In the genomic region with DNA sequence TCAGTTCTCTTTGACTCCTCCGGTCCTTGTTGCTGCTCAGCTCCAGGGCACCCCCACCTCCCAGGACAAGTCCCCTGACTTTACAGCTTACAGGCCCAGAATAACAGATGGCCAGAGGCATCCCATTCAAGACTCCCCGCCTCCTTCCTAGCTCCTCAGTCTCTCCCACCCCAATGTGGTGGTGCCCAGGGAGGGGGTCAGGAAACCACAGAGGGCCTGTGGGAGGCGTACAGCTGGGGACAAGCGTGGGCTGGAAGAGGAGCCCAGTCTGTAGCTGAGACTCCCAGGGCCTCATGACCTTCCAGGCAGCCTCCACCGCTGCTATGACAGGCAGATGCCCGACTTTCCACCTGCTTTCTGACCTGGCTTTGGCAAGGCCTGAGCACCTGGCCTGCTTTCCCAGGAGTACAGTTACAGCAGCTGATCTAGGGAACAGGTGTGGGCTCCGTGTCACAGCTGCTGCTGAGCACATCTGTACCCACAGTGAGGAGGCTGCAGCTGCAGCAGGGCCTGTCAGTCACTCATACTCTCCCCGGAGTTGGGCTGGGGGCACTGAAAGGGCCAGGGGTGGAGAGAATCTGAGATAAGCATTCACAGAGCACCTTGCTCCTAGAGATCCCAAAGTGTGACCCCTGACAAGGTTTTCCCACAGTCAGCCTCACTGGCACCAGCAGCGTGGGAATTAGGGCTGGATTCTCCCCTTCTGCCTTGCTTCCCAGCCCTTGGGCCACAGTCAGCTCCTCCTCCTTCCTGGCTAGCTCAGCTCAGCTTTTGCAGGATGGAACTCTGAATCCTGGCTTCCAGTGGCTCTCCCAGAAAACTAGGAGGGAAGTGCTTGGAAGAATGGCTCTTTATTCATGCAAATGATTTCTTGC, we compare ENCODE assay signal across 11 cellular contexts. TPM values are rescaled to one million over a fixed set of nuclear protein-coding genes. Genes with fewer than 3 reads are reported as not detected.
A peak's percentile ranks its signal among the peaks of the same experiment; 100 is the strongest.
DNase-seq lines count a peak whose midpoint lies in the region; ATAC-seq and TF ChIP-seq lines count a peak whose summit lies in the region.
"Had no signal": no experiment of that assay in that cellular context is flagged by ENCODE, and none has a peak within 500 bp of the region (broad histone marks: within the 10 kb centered on the region; RNA-seq: fewer than 3 reads in every experiment).

No MANE protein-coding gene starts in this region.

- H3K4me1 Mint-ChIP-seq in brain (peaks cover 63% of the 10 kb centered on the region), mesothelial cell of epicardium (peaks cover 24% of the 10 kb centered on the region)
- H3K4me1 Mint-ChIP-seq in naive thymus-derived CD8-positive, alpha-beta T cell, result peaks cover 0 to 7% (median 3%) of the 10 kb centered on the region in 4 donors

- peak overlapping the region in 4 of 5 experiments; percentile 26 to 91 (median 81) for H3K27ac Mint-ChIP-seq in brain
- peak overlapping the region; percentile 31 for H3K27ac Mint-ChIP-seq in mesothelial cell of epicardium
- H3K27ac Mint-ChIP-seq in naive thymus-derived CD8-positive, alpha-beta T cell, result no peak overlapping the region
- H3K27ac Mint-ChIP-seq: B cell had no signal

- DNase-seq in COLO668 (lab: John Stamatoyannopoulos, UW; ENCODE audit: unreplicated experiment) (peak; percentile 96), NCI-H146 (lab: John Stamatoyannopoulos, UW) (peak; percentile 91), mesothelial cell of epicardium (ENCODE audit: low spot score in 2 of 2, unreplicated experiment in 2 of 2) (no peak), NCI-H128 (lab: John Stamatoyannopoulos, UW; ENCODE audit: unreplicated experiment) (no peak), GM19240 (ENCODE audit: insufficient read length, low spot score) (no peak)
- no peak for DNase-seq in naive thymus-derived CD8-positive, alpha-beta T cell
- DNase-seq in stimulated activated naive CD4-positive, alpha-beta T cell treated with Interleukin-2 at 50 U/mL for 16 hours (lab: John Stamatoyannopoulos, UW), result no peak
- DNase-seq: activated CD8-positive, alpha-beta memory T cell treated with anti-CD3 and anti-CD28 coated beads for 24 hours; natural killer cell had no signal

- POLR2A ChIA-PET in naive thymus-derived CD8-positive, alpha-beta T cell (lab: Charles Lee), result no interaction called here

- ATAC-seq in naive thymus-derived CD8-positive, alpha-beta T cell, result no peak
- ATAC-seq: natural killer cell had no signal

- H3K27me3 Mint-ChIP-seq in brain (peaks cover 39% of the 10 kb centered on the region), mesothelial cell of epicardium (ENCODE audit: low read depth) (no peaks in the 10 kb centered on the region)
- peaks cover 10 to 27% (median 14%) of the 10 kb centered on the region in 5 donors for H3K27me3 Mint-ChIP-seq in naive thymus-derived CD8-positive, alpha-beta T cell

- H3K36me3 Mint-ChIP-seq in brain (no peaks in the 10 kb centered on the region), mesothelial cell of epicardium (no peaks in the 10 kb centered on the region)
- peaks cover 0 to 54% (median 32%) of the 10 kb centered on the region in 3 donors for H3K36me3 Mint-ChIP-seq in naive thymus-derived CD8-positive, alpha-beta T cell
- H3K36me3 Mint-ChIP-seq: natural killer cell had no signal

- no peak for TF ChIP-seq CTCF in brain (conservative IDR thresholded peaks at IDR 0.05)
- TF ChIP-seq CTCF in mesothelial cell of epicardium (IDR thresholded peaks at IDR 0.05; ENCODE audit: unreplicated experiment), result no peak

- H3K4me3 Mint-ChIP-seq in brain (peak overlapping the region in 2 of 5 experiments; percentile 9 to 32), mesothelial cell of epicardium (no peak overlapping the region)
- no peak overlapping the region for H3K4me3 Mint-ChIP-seq in naive thymus-derived CD8-positive, alpha-beta T cell
- H3K4me3 Mint-ChIP-seq: B cell, natural killer cell had no signal

- peaks cover 0 to 3% (median 0%) of the 10 kb centered on the region in 5 experiments for H3K9me3 Mint-ChIP-seq in brain
- H3K9me3 Mint-ChIP-seq in mesothelial cell of epicardium, result no peaks in the 10 kb centered on the region
- peaks cover 0 to 2% (median 0%) of the 10 kb centered on the region in 9 donors for H3K9me3 Mint-ChIP-seq in naive thymus-derived CD8-positive, alpha-beta T cell
- H3K9me3 Mint-ChIP-seq: natural killer cell had no signal

RNA-seq across cellular contexts. Expression of gene NAV1, which starts 7.1 kb away (rescaled TPM):
- polyA plus RNA-seq in brain (ENCODE audit: insufficient read depth, low read depth, low replicate concordance), result 55.4 TPM
- total RNA-seq in mesothelial cell of epicardium, result 88.8 to 95.9 TPM (median 95.4 TPM) in 3 replicates
- 1 to 10 TPM; 2.1 to 3.0 TPM for total RNA-seq in naive thymus-derived CD8-positive, alpha-beta T cell
- polyA plus RNA-seq in naive thymus-derived CD8-positive, alpha-beta T cell, result 1 to 10 TPM in 1 of 3 donors, under 1 TPM in 2; 0.10 to 1.9 (median 0.41) TPM

RNA-seq across cellular contexts. Expression of gene CSRP1, which starts 24.9 kb away (rescaled TPM):
- polyA plus RNA-seq in brain (ENCODE audit: insufficient read depth, low read depth, low replicate concordance), result 599 TPM
- total RNA-seq in mesothelial cell of epicardium, result 10.4 to 11.4 TPM (median 10.7 TPM) in 3 replicates
- 10 to 100 TPM; 21.8 to 22.4 TPM for total RNA-seq in naive thymus-derived CD8-positive, alpha-beta T cell
- polyA plus RNA-seq in naive thymus-derived CD8-positive, alpha-beta T cell, result 10 to 100 TPM; 43.3 to 48.2 (median 46.1) TPM

Comparison
In these comparisons a context has a peak if more than half of its experiments do, and no peak if none do; other contexts are left out.
1. DNase-seq: peak in COLO668 (single experiment) and NCI-H146 (single experiment); none in mesothelial cell of epicardium (0 of 2), NCI-H128 (single experiment), GM19240 (single experiment), naive thymus-derived CD8-positive, alpha-beta T cell (0 of 10) and stimulated activated naive CD4-positive, alpha-beta T cell treated with Interleukin-2 at 50 U/mL for 16 hours (single experiment).
2. H3K27ac Mint-ChIP-seq: peak in brain (4 of 5) and mesothelial cell of epicardium (single experiment); none in naive thymus-derived CD8-positive, alpha-beta T cell (0 of 10).
3. RNA of gene NAV1, which starts 7.1 kb away (total RNA-seq): 88.8 to 95.9 TPM in mesothelial cell of epicardium; 2.1 to 3.0 TPM in naive thymus-derived CD8-positive, alpha-beta T cell; every median in the first group is over 10 times any median in the second.